Comparison of ENCODE assay signal across 1 cellular context in genomic region chr1:76868916-76869315, GRCh38.
TF ChIP-seq lines count a peak whose summit lies in the region.

No MANE protein-coding gene starts in this region.

TF ChIP-seq in GM12878, 131 proteins besides CTCF, POLR2A, EP300 and RAD21:
- TF ChIP-seq STAT3 (IDR thresholded peaks at IDR 0.05; ENCODE audit: low read depth, low read length) (no peak), MYC (IDR thresholded peaks at IDR 0.05; ENCODE audit: insufficient read depth, insufficient read length, insufficient replicate concordance, low read length, severe bottlenecking) (no peak), MXI1 (IDR thresholded peaks at IDR 0.05; ENCODE audit: low read depth, low read length) (no peak), POLR2AphosphoS2 (IDR thresholded peaks at IDR 0.05; ENCODE audit: low read depth, low read length) (no peak), PAX8 (IDR thresholded peaks at IDR 0.05) (no peak)
